In genomic region chr13:96053003-96053703, GRCh38 we compare ENCODE assay signal across 8 cellular contexts. TPM values are rescaled to one million over a fixed set of nuclear protein-coding genes. Genes with fewer than 3 reads are reported as not detected.
DNase-seq lines count a peak whose midpoint lies in the region; ATAC-seq and TF ChIP-seq lines count a peak whose summit lies in the region.

TSS of gene UGGT2 (minus strand) at chr13:96053401. CDS start at chr13:96053312, 89 bp downstream.

- intact Hi-C loops in PC-9 (cut with micrococcal nuclease; ENCODE audit: unreplicated experiment): loop anchor here (1.0 kb wide), 1 partner anchor 1380 kb away; no protein-coding TSS in a partner anchor
- intact Hi-C loops in gastrocnemius medialis (cut with DNase I; ENCODE audit: low total_unique reads): loop anchor here (10.0 kb wide), 2 partner anchors 762 to 1382 kb away; partner anchors contain the start of gene RAP2A

- no peak for DNase-seq in activated CD4-positive, CD25-positive, alpha-beta regulatory T cell (lab: John Stamatoyannopoulos, UW)
- DNase-seq in GM23248: peak; percentile 98
- DNase-seq in PC-9: peak; percentile 86 to 93
- peak; percentile 95 to 97 for DNase-seq in cardiac fibroblast (ENCODE audit: low read depth in 2 of 2)
- peak; percentile 97 for DNase-seq in iPS-NIHi7 (ENCODE audit: extremely low spot score)
- peak; percentile 78 to 90 for DNase-seq in gastrocnemius medialis

- TF ChIP-seq CTCF in PC-9 (conservative IDR thresholded peaks at IDR 0.05) (no peak; the same call in 1 of the 2 replicates), cardiac fibroblast (IDR thresholded peaks at IDR 0.05; ENCODE audit: low read depth, low read length) (no peak), gastrocnemius medialis (IDR thresholded peaks at IDR 0.05 in 4 of 5, conservative IDR thresholded peaks at IDR 0.05 in 1 of 5) (peak in 2 of 5 experiments; percentile 14 to 31)

- H3K9me3 ChIP-seq in GM23248 (ENCODE audit: low read depth): no peaks in the 10 kb centered on the region
- no peaks in the 10 kb centered on the region for H3K9me3 ChIP-seq in PC-9 (ENCODE audit: insufficient read depth, low read depth)
- H3K9me3 ChIP-seq in gastrocnemius medialis: no peaks in the 10 kb centered on the region

- H3K4me1 ChIP-seq in GM23248 (ENCODE audit: insufficient read depth) (peaks cover 7% of the 10 kb centered on the region; the same call in 1 of the 2 replicates), PC-9 (replicated peaks; ENCODE audit: insufficient read depth) (peaks cover 9% of the 10 kb centered on the region), gastrocnemius medialis (peaks cover 5 to 9% of the 10 kb centered on the region in 2 donors)

- ATAC-seq in activated CD4-positive, CD25-positive, alpha-beta regulatory T cell treated with anti-CD3 and anti-CD28 coated beads, Interleukin-2, amount 50 U/mL, for 24 hours: peak; percentile 27 to 35
- peak; percentile 94 to 95 for ATAC-seq in gastrocnemius medialis

- no peaks in the 10 kb centered on the region for H3K27me3 ChIP-seq in GM23248 (replicated peaks; ENCODE audit: insufficient read depth)
- H3K27me3 ChIP-seq in PC-9 (ENCODE audit: insufficient read depth, low read depth): no peaks in the 10 kb centered on the region
- H3K27me3 ChIP-seq in gastrocnemius medialis: no peaks in the 10 kb centered on the region

- H3K4me3 Mint-ChIP-seq in IgD-negative memory B cell: peak within 1 kb of the TSS; percentile 87 to 98 (median 96)

- H3K27ac ChIP-seq in GM23248: peak within 1 kb of the TSS; percentile 95
- peak within 1 kb of the TSS; percentile 82 for H3K27ac ChIP-seq in PC-9
- H3K27ac ChIP-seq in gastrocnemius medialis: peak within 1 kb of the TSS; percentile 78 to 83 (median 80)

- no peaks in the 10 kb centered on the region for H3K36me3 Mint-ChIP-seq in IgD-negative memory B cell

- H3K4me2 ChIP-seq in GM23248 (ENCODE audit: unreplicated experiment): peak within 1 kb of the TSS; percentile 95
- H3K4me2 ChIP-seq in PC-9: peak within 1 kb of the TSS; percentile 81

- peak; percentile 70 to 72 for TF ChIP-seq POLR2A in gastrocnemius medialis (IDR thresholded peaks at IDR 0.05)

- POLR2A ChIA-PET in PC-9 (lab: Charles Lee; ENCODE audit: unreplicated experiment): interaction anchor here (0.6 kb wide), 2 partner anchors 167 to 391 kb away, joined by 4 to 5 read pairs; no protein-coding TSS in a partner anchor

- in situ Hi-C loops in GM23248 (cut with MboI): no loop called here
- in situ Hi-C loops in gastrocnemius medialis (cut with MboI; ENCODE audit: low sequenced_read_pairs in 4 of 4): no loop called here

- no TSS peak for BruUV-seq in PC-9 (replicated peaks; lab: Mats Ljungman, UMichigan)

- H3K79me2 ChIP-seq in GM23248 (ENCODE audit: insufficient read depth): peaks cover 50% of the 10 kb centered on the region
- peaks cover 48% of the 10 kb centered on the region for H3K79me2 ChIP-seq in PC-9 (ENCODE audit: low read depth)

- H3K36me3 ChIP-seq in GM23248 (ENCODE audit: low read depth): no peaks in the 10 kb centered on the region
- H3K36me3 ChIP-seq in PC-9 (ENCODE audit: low read depth): no peaks in the 10 kb centered on the region
- no peaks in the 10 kb centered on the region for H3K36me3 ChIP-seq in gastrocnemius medialis

- H4K20me1 ChIP-seq in GM23248 (ENCODE audit: insufficient read depth): no peaks in the 10 kb centered on the region
- H4K20me1 ChIP-seq in PC-9 (ENCODE audit: insufficient read depth): no peaks in the 10 kb centered on the region; the same call in 1 of the 2 replicates

- peaks cover 0 to 7% (median 0%) of the 10 kb centered on the region in 3 donors for H3K4me1 Mint-ChIP-seq in IgD-negative memory B cell

- H3K9ac ChIP-seq in GM23248: peak within 1 kb of the TSS; percentile 96

- H3K4me3 ChIP-seq in GM23248 (peak within 1 kb of the TSS; percentile 98), PC-9 (peak within 1 kb of the TSS; percentile 85), cardiac fibroblast (replicated peaks in 1 of 2; ENCODE audit: low read depth in 2 of 2, low read length in 2 of 2) (peak within 1 kb of the TSS; percentile 74 to 99), gastrocnemius medialis (peak within 1 kb of the TSS; percentile 66 to 97 (median 94))

- no peaks in the 10 kb centered on the region for H3K9me2 ChIP-seq in GM23248 (ENCODE audit: insufficient read depth)
- H3K9me2 ChIP-seq in PC-9 (ENCODE audit: insufficient read depth): no peaks in the 10 kb centered on the region

- WGBS in GM23248 (ENCODE audit: low coverage in 1 of 2, low lambda C conversion rate in 2 of 2, missing lambda C conversion rate in 2 of 2), 2 experiments: 0 to 1% methylated on average over 52 to 70 of the region's 77 CpGs

- H3K9me3 Mint-ChIP-seq in IgD-negative memory B cell: no peaks in the 10 kb centered on the region

- H2AFZ ChIP-seq in GM23248 (peak within 1 kb of the TSS; percentile 98), PC-9 (peak within 1 kb of the TSS; percentile 94)

- CTCF ChIA-PET in PC-9 (lab: Charles Lee): interaction anchor here (0.5 kb wide), 1 partner anchor 914 kb away, joined by 4 read pairs; no protein-coding TSS in a partner anchor

- peaks cover 2% of the 10 kb centered on the region for H3K27me3 Mint-ChIP-seq in IgD-negative memory B cell

- H3F3A ChIP-seq in GM23248 (ENCODE audit: insufficient read depth): no peaks in the 10 kb centered on the region
- H3F3A ChIP-seq in PC-9 (ENCODE audit: insufficient read depth, low read depth): peaks cover 9% of the 10 kb centered on the region; the same call in 1 of the 2 replicates

- H3K27ac Mint-ChIP-seq in IgD-negative memory B cell: peak within 1 kb of the TSS in 1 of 3 donors; percentile 46

RNA-seq across cellular contexts. Expression of gene UGGT2, which starts in this region (rescaled TPM):
- 46.5 and 54.8 TPM in 2 replicates for total RNA-seq in GM23248 (2014; rRNA removed; shearing (Covaris generic))
- polyA plus RNA-seq in GM23248 (2016; fragmentation: Nextera tagmentation; extraction: Ambion mirVana) (38.9 and 46.1 TPM in 2 replicates), IgD-negative memory B cell (0.70 TPM)
- total RNA-seq in PC-9 (2021) (27.5 and 27.7 TPM in 2 replicates), gastrocnemius medialis (10 to 100 TPM in 1 of 4 donors, 1 to 10 TPM in 3; 4.0 to 10.6 (median 6.8) TPM)

Comparison
In these comparisons a context has a peak if more than half of its experiments do, and no peak if none do; other contexts are left out.
1. RNA of gene UGGT2 (polyA plus RNA-seq): 38.9 to 46.1 TPM in GM23248; 0.70 TPM in IgD-negative memory B cell (single experiment); every median in the first group is over 10 times any median in the second.
2. DNase-seq: peak in GM23248 (single experiment), PC-9 (2 of 2), cardiac fibroblast (2 of 2), iPS-NIHi7 (single experiment) and gastrocnemius medialis (2 of 2); none in activated CD4-positive, CD25-positive, alpha-beta regulatory T cell (0 of 4).
3. Peak in every context shown above with its lines, with median percentiles within 50 percentile points of each other: H3K27ac ChIP-seq and H3K4me3 ChIP-seq.